Comparison of ENCODE assay signal across 1 cellular context in the genomic region with DNA sequence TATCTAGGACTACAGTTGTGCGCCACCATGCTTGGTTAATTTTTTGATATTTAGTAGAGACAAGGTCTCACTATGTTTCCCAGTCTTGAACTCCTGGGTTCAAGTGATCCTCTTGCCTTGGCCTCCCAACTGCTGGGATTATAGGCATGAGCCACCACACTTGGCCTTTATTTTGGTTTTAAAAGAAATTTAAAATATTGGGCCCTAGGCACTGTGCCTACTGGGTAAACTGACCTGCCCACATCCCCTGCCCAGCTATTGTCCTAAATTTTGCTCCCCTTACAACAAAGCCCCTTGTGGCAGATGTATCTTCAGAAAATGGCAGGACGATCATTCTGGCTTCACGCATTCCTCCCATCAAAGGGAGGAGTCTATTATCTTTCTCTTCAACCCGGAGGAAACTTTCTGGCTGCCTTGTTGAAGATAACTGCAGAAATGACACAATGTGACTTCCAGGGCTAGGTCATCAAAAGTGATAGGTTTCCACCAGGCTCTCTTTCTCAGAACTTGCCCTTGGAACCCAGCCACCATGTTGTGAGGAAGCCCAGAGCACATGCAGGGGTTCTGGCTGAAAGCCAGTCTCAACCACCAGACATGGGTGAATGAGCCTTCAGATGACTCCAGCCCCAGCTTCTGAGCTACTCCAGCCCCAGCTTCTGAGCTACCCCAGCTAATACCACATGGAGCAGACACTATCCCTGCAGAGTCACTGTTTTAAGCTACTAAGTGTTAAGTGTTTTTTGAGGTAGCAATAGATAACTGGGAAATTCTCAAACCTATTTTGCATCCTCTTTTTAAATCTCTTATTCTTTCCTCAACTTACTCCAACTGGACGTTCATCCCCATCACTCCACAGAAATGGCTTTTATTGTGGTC.
TF ChIP-seq lines count a peak whose summit lies in the region.

No MANE protein-coding gene starts in this region.

TF ChIP-seq in GM12878, 131 proteins besides CTCF, POLR2A, EP300 and RAD21:
- peak; percentile 30; the same call in 1 of the 2 replicates for TF ChIP-seq YY1 (IDR thresholded peaks at IDR 0.05; ENCODE audit: low read depth, low read length)
- TF ChIP-seq, protein P1, sequence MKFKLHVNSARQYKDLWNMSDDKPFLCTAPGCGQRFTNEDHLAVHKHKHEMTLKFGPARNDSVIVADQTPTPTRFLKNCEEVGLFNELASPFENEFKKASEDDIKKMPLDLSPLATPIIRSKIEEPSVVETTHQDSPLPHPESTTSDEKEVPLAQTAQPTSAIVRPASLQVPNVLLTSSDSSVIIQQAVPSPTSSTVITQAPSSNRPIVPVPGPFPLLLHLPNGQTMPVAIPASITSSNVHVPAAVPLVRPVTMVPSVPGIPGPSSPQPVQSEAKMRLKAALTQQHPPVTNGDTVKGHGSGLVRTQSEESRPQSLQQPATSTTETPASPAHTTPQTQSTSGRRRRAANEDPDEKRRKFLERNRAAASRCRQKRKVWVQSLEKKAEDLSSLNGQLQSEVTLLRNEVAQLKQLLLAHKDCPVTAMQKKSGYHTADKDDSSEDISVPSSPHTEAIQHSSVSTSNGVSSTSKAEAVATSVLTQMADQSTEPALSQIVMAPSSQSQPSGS (IDR thresholded peaks at IDR 0.05; ENCODE audit: low read length): no peak
TF ChIP-seq in GM12878: peak in this region for 1.
